ENCODE assay signal across 1 cellular context in the genomic region with DNA sequence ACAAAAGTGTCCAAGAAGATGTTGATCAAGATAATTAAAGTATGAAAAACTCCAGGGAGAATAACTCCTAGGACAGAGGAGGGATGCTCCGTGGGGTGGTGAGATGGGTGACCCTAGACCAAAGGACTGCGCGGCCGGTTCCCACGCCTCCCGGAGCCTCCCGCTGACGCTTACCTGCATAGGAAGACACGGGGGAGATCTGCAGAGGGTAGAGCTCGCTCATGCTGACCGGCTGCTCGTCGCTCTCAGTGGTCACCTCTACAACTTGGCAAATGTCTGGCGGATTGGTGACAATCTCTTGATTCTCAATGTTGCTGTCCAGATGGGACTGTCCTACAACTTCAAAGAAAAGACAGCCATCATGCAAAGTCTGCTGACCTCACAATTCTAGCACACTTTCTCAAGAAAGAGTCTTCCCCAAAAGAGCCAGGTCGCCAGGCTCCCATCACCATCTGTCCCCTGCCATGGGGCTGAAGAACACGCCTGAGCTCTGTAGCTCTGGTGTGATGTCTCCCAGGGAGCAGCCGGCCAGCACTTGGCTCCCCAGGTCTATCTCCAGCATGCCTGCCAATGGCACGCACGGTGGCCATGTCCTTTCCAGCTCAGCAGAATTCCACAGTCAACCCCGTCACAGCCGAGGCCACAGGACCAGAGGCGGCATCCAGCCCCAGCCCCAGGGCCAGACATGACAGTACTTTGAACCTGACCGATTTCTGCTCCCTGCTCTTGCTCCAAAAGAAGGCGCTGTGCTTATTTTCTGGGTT.
TF ChIP-seq lines count a peak whose summit lies in the region.

No MANE protein-coding gene starts in this region.

TF ChIP-seq in IMR-90, 13 proteins besides CTCF, POLR2A, EP300 and RAD21:
- TF ChIP-seq, protein P1, sequence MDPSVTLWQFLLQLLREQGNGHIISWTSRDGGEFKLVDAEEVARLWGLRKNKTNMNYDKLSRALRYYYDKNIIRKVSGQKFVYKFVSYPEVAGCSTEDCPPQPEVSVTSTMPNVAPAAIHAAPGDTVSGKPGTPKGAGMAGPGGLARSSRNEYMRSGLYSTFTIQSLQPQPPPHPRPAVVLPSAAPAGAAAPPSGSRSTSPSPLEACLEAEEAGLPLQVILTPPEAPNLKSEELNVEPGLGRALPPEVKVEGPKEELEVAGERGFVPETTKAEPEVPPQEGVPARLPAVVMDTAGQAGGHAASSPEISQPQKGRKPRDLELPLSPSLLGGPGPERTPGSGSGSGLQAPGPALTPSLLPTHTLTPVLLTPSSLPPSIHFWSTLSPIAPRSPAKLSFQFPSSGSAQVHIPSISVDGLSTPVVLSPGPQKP (IDR thresholded peaks at IDR 0.05; ENCODE audit: borderline replicate concordance, low read depth, low read length) = no peak
- TF ChIP-seq CEBPB (IDR thresholded peaks at IDR 0.05; ENCODE audit: low read depth, low read length) (no peak), SMC3 (IDR thresholded peaks at IDR 0.05; ENCODE audit: low read depth, low read length) (no peak), USF2 (IDR thresholded peaks at IDR 0.05; ENCODE audit: low read depth, low read length) (no peak), MAFK (IDR thresholded peaks at IDR 0.05; ENCODE audit: low read depth, low read length) (no peak), CHD1 (IDR thresholded peaks at IDR 0.05; ENCODE audit: low read depth, low read length) (no peak), RCOR1 (IDR thresholded peaks at IDR 0.05; ENCODE audit: insufficient replicate concordance, low read length) (no peak), FOS (IDR thresholded peaks at IDR 0.05; ENCODE audit: low read depth, low read length) (no peak), MAZ (IDR thresholded peaks at IDR 0.05; ENCODE audit: borderline replicate concordance, low read depth, low read length) (no peak), BHLHE40 (IDR thresholded peaks at IDR 0.05; ENCODE audit: low read depth, low read length) (no peak), MXI1 (IDR thresholded peaks at IDR 0.05; ENCODE audit: borderline replicate concordance, low read depth, low read length) (no peak)
